13 cellular contexts compared by ENCODE assay signal in the genomic region with DNA sequence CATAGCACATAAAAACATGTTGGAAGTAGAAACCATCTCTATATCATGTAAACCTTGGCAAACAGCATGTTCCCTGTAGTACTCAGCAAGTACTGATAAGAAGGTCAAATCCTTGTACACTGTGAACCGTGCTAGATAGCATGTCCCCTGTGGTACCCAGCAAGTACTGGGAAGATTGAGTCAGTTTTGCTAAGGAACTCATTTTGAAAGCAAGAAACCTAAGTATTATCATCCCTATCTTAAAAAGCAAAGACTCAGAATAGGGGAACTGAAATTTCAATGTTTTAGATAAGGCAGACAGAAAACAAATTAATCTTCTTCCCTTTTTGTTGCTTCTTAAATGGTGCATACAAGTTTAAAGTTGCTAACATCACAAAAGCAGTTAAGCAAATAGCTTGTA.
DNase-seq lines count a peak whose midpoint lies in the region; ATAC-seq, FAIRE-seq and TF ChIP-seq lines count a peak whose summit lies in the region.
"Had no signal": no experiment of that assay in that cellular context is flagged by ENCODE, and none has a peak within 500 bp of the region (broad histone marks: within the 10 kb centered on the region; RNA-seq: fewer than 3 reads in every experiment).

No MANE protein-coding gene starts in this region.

- no peaks in the 10 kb centered on the region for H3K27me3 ChIP-seq in OCI-LY3 (ENCODE audit: low read depth, low read length)
- H3K27me3 ChIP-seq: BLaER1, right lobe of liver had no signal

- H4K20me1 ChIP-seq in OCI-LY3 (ENCODE audit: insufficient read depth, low read length): no peaks in the 10 kb centered on the region
- H4K20me1 ChIP-seq: BLaER1 had no signal

- H3K4me3 ChIP-seq in OCI-LY3 (ENCODE audit: low read length): peak overlapping the region; percentile 36
- H3K4me3 ChIP-seq: BLaER1, right lobe of liver had no signal

- peaks cover 10% of the 10 kb centered on the region for H3K36me3 ChIP-seq in OCI-LY3 (replicated peaks; ENCODE audit: low read depth, low read length)
- H3K36me3 ChIP-seq: BLaER1, right lobe of liver had no signal

- peak; percentile 59 for FAIRE-seq in GM18507 (lab: Jason Lieb, UNC)

- no peak overlapping the region for H2AFZ ChIP-seq in OCI-LY3 (ENCODE audit: low read depth, low read length)

- TF ChIP-seq CTCF in GM20000 (IDR thresholded peaks at IDR 0.05; ENCODE audit: extremely low read depth, missing control alignments) (no peak), OCI-LY3 (IDR thresholded peaks at IDR 0.05; ENCODE audit: low read depth, low read length) (no peak)

- H3K27ac ChIP-seq in OCI-LY3 (ENCODE audit: low read length): peak overlapping the region; percentile 64
- H3K27ac ChIP-seq: BLaER1, right lobe of liver had no signal

- no peak overlapping the region; the same call in 1 of the 2 replicates for H3K9ac ChIP-seq in OCI-LY3 (ENCODE audit: low read length)
- H3K9ac ChIP-seq: BLaER1 had no signal

- peak overlapping the region; percentile 50 for H3K4me2 ChIP-seq in OCI-LY3 (ENCODE audit: low read length)
- H3K4me2 ChIP-seq: BLaER1 had no signal

- H3K9me3 ChIP-seq in OCI-LY3 (ENCODE audit: insufficient read depth, low read length): no peaks in the 10 kb centered on the region
- H3K9me3 ChIP-seq: BLaER1, right lobe of liver had no signal

- H3K79me2 ChIP-seq in OCI-LY3 (ENCODE audit: low read length): no peaks in the 10 kb centered on the region

- H3K4me1 ChIP-seq in OCI-LY3 (ENCODE audit: low read length): peaks cover 24% of the 10 kb centered on the region
- H3K4me1 ChIP-seq: BLaER1 had no signal

- DNase-seq in GM18507 (ENCODE audit: extremely low spot score, insufficient read length, low read depth) (no peak), GM20000 (ENCODE audit: low spot score) (peak; percentile 17), NCI-H345 (lab: John Stamatoyannopoulos, UW) (no peak), KG1 (lab: John Stamatoyannopoulos, UW) (no peak)
- no peak for DNase-seq in activated naive CD4-positive, alpha-beta T cell (lab: John Stamatoyannopoulos, UW)
- no peak for DNase-seq in activated CD4-positive, CD25-positive, alpha-beta regulatory T cell (lab: John Stamatoyannopoulos, UW)
- DNase-seq: activated naive CD4-positive, alpha-beta T cell treated with Interleukin-2 at 50 U/mL for 16 hours; right lobe of liver had no signal

- peak; percentile 98 for ATAC-seq in HG02973 (IDR thresholded peaks at IDR 0.05; ENCODE audit: unreplicated experiment)
- ATAC-seq: Panc1, WTC11 had no signal
